In genomic region chr17:75065562-75066151, GRCh38 we compare ENCODE assay signal across 2 cellular contexts.
TF ChIP-seq lines count a peak whose summit lies in the region.

No MANE protein-coding gene starts in this region.

TF ChIP-seq in liver, 16 proteins besides CTCF, POLR2A, EP300 and RAD21:
- TF ChIP-seq MAX (IDR thresholded peaks at IDR 0.05), result no peak
TF ChIP-seq in liver: peak in this region for 0.

TF ChIP-seq in HepG2, 621 proteins besides CTCF, POLR2A, EP300 and RAD21:
- TF ChIP-seq ZBTB34 (CRISPR knock-in tag; IDR thresholded peaks at IDR 0.05) (no peak), HOMEZ (CRISPR knock-in tag; IDR thresholded peaks at IDR 0.05; ENCODE audit: low read depth) (no peak), ELF3 (CRISPR knock-in tag; IDR thresholded peaks at IDR 0.05) (no peak), ZNF562 (CRISPR knock-in tag; IDR thresholded peaks at IDR 0.05; ENCODE audit: borderline replicate concordance) (no peak), KDM3A (CRISPR knock-in tag; IDR thresholded peaks at IDR 0.05; ENCODE audit: low read depth) (no peak)
